ENCODE assay signal across 8 cellular contexts in the genomic region with DNA sequence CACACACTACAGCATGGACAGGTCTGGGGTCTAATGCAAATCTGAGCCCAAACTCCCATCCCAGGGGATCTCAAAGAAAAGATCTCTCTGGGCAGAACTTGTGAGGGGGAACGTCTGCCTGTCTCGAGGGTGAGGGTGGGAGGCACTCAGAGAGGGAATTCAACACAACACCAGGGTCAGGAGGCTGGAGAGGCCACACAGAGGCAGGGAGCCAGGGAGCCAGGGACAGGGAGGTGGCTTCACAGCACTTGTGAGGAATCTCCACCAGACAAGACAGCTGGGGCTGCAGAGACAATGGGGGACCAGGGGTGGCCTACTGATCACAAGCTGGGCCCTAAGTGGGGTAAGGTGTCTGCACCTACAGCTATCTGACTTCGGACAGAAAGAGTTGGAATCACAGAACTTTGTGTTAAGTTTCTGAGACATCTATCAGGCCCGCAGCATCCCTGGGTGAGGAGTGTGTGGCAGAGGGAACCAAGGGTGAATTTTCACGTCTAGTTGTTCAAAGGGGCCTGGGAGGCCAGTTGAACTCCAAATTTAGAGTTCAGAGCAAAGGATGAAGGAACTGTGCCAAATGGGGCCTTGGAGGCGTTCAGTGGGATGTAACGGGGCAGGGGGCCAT. TPM values are rescaled to one million over a fixed set of nuclear protein-coding genes. Genes with fewer than 3 reads are reported as not detected.
A peak's percentile ranks its signal among the peaks of the same experiment; 100 is the strongest.
DNase-seq lines count a peak whose midpoint lies in the region; ATAC-seq, FAIRE-seq and TF ChIP-seq lines count a peak whose summit lies in the region.

No MANE protein-coding gene starts in this region.

- peaks cover 21% of the 10 kb centered on the region for H3K36me3 Mint-ChIP-seq in T-helper 2 cell treated with Interferon-gamma antibody and Interleukin-4, amounts not matched to agents 5 μg/mL and 100 μg/mL, for 36 hours (ENCODE audit: low read depth)
- peaks cover 12% of the 10 kb centered on the region for H3K36me3 Mint-ChIP-seq in activated naive CD8-positive, alpha-beta T cell treated with anti-CD3 and anti-CD28 coated beads, Interleukin-2, amount 10 ng/mL, durations not matched to agents 7 days and 5 days

- no peaks in the 10 kb centered on the region for H3K27me3 Mint-ChIP-seq in T-helper 2 cell treated with Interferon-gamma antibody and Interleukin-4, amounts not matched to agents 5 μg/mL and 100 μg/mL, for 36 hours (ENCODE audit: low read depth)
- no peaks in the 10 kb centered on the region for H3K27me3 Mint-ChIP-seq in activated naive CD8-positive, alpha-beta T cell treated with anti-CD3 and anti-CD28 coated beads, Interleukin-2, amount 10 ng/mL, durations not matched to agents 7 days and 5 days

- no peak for FAIRE-seq in kidney (lab: Jason Lieb, UNC)

- intact Hi-C loops in kidney (cut with DNase I), result no loop called here

- H3K27ac ChIP-seq in kidney (ENCODE audit: low read depth in 2 of 2, low read length in 2 of 2), result no peak overlapping the region
- H3K27ac ChIP-seq in substantia nigra (ENCODE audit: low read depth, low read length, poor library complexity, severe bottlenecking), result peak overlapping the region; percentile 51

- peak overlapping the region; percentile 55 to 73 for H3K9ac ChIP-seq in kidney (ENCODE audit: low read length in 2 of 2)

- H3K4me1 ChIP-seq in kidney (ENCODE audit: control insufficient read depth in 1 of 2, insufficient read depth in 1 of 2, low read depth in 1 of 2, low read length in 2 of 2), result peaks cover 5 to 16% of the 10 kb centered on the region in 2 donors

- no peak for TF ChIP-seq CTCF in kidney (IDR thresholded peaks at IDR 0.05; ENCODE audit: borderline replicate concordance, extremely low read depth, insufficient read depth)

- peaks cover 24% of the 10 kb centered on the region for H3K4me1 Mint-ChIP-seq in T-helper 2 cell treated with Interferon-gamma antibody and Interleukin-4, amounts not matched to agents 5 μg/mL and 100 μg/mL, for 36 hours (ENCODE audit: low read depth)
- H3K4me1 Mint-ChIP-seq in activated naive CD8-positive, alpha-beta T cell treated with anti-CD3 and anti-CD28 coated beads, Interleukin-2, amount 10 ng/mL, durations not matched to agents 7 days and 5 days, result peaks cover 24% of the 10 kb centered on the region

- ATAC-seq in activated naive CD8-positive, alpha-beta T cell treated with anti-CD3 and anti-CD28 coated beads, Interleukin-2, amount 10 ng/mL, durations not matched to agents 7 days and 5 days (ENCODE audit: low read depth), result no peak
- ATAC-seq in GM18519 (IDR thresholded peaks at IDR 0.05; ENCODE audit: low FRiP score, unreplicated experiment), result no peak

- H3K4me3 ChIP-seq in kidney (ENCODE audit: low read length in 2 of 2), result peak overlapping the region; percentile 78 to 85

- DNase-seq in T-helper 2 cell treated with Interferon-gamma antibody and Interleukin-4, amounts not matched to agents 5 μg/mL and 100 μg/mL, for 36 hours (ENCODE audit: low spot score), result no peak
- DNase-seq in T-helper 2 cell (no peak), kidney (no peak), substantia nigra (lab: John Stamatoyannopoulos, UW) (no peak), NCI-H2171 treated with DMSO at 0.1 percent for 48 hours (lab: John Stamatoyannopoulos, UW) (no peak), amygdala (lab: John Stamatoyannopoulos, UW) (no peak)
- no peak for DNase-seq in activated naive CD8-positive, alpha-beta T cell treated with anti-CD3 and anti-CD28 coated beads, Interleukin-2, amount 10 ng/mL, durations not matched to agents 7 days and 5 days

- POLR2A ChIA-PET in activated naive CD8-positive, alpha-beta T cell treated with anti-CD3 and anti-CD28 coated beads, Interleukin-2, amount 10 ng/mL, durations not matched to agents 7 days and 5 days (lab: Charles Lee), result interaction anchor here (1.2 to 4.0 kb wide), 2 partner anchors 12 to 99 kb away, joined by 3 to 32 read pairs; a partner anchor contains a TSS

- H3K36me3 ChIP-seq in kidney (ENCODE audit: control insufficient read depth in 1 of 2, insufficient read depth in 2 of 2, low read length in 2 of 2), result peaks cover 2 to 10% of the 10 kb centered on the region in 2 donors

- peak overlapping the region; percentile 94 for H3K27ac Mint-ChIP-seq in T-helper 2 cell treated with Interferon-gamma antibody and Interleukin-4, amounts not matched to agents 5 μg/mL and 100 μg/mL, for 36 hours
- H3K27ac Mint-ChIP-seq in activated naive CD8-positive, alpha-beta T cell treated with anti-CD3 and anti-CD28 coated beads, Interleukin-2, amount 10 ng/mL, durations not matched to agents 7 days and 5 days, result peak overlapping the region; percentile 95

- no peaks in the 10 kb centered on the region for H3K9me3 Mint-ChIP-seq in T-helper 2 cell treated with Interferon-gamma antibody and Interleukin-4, amounts not matched to agents 5 μg/mL and 100 μg/mL, for 36 hours
- no peaks in the 10 kb centered on the region for H3K9me3 Mint-ChIP-seq in activated naive CD8-positive, alpha-beta T cell treated with anti-CD3 and anti-CD28 coated beads, Interleukin-2, amount 10 ng/mL, durations not matched to agents 7 days and 5 days

- no peaks in the 10 kb centered on the region for H3K9me3 ChIP-seq in kidney (ENCODE audit: control insufficient read depth in 1 of 2, low read length in 2 of 2)

- peak overlapping the region; percentile 95 for H3K4me3 Mint-ChIP-seq in T-helper 2 cell treated with Interferon-gamma antibody and Interleukin-4, amounts not matched to agents 5 μg/mL and 100 μg/mL, for 36 hours
- peak overlapping the region; percentile 98 for H3K4me3 Mint-ChIP-seq in activated naive CD8-positive, alpha-beta T cell treated with anti-CD3 and anti-CD28 coated beads, Interleukin-2, amount 10 ng/mL, durations not matched to agents 7 days and 5 days

RNA-seq across cellular contexts. Expression of a gene that starts 12.7 kb away (rescaled TPM):
- total RNA-seq in activated naive CD8-positive, alpha-beta T cell treated with anti-CD3 and anti-CD28 coated beads, Interleukin-2, amount 10 ng/mL, durations not matched to agents 7 days and 5 days, result 100 to 1,000 TPM; 146 to 149 TPM
- 122 TPM for total RNA-seq in kidney
- 44.3 TPM for polyA plus RNA-seq in kidney (ENCODE audit: insufficient read depth, low read depth, low replicate concordance)

RNA-seq across cellular contexts. Expression of a gene that starts 18.2 kb away (rescaled TPM):
- total RNA-seq in activated naive CD8-positive, alpha-beta T cell treated with anti-CD3 and anti-CD28 coated beads, Interleukin-2, amount 10 ng/mL, durations not matched to agents 7 days and 5 days, result 10 to 100 TPM; 28.4 to 29.3 TPM
- total RNA-seq in kidney, result 37.1 TPM
- 15.4 TPM for polyA plus RNA-seq in kidney (ENCODE audit: insufficient read depth, low read depth, low replicate concordance)

RNA-seq across cellular contexts. Expression of a gene that starts 32.8 kb away (rescaled TPM):
- 100 to 1,000 TPM; 168 to 172 TPM for total RNA-seq in activated naive CD8-positive, alpha-beta T cell treated with anti-CD3 and anti-CD28 coated beads, Interleukin-2, amount 10 ng/mL, durations not matched to agents 7 days and 5 days
- 12.1 TPM for total RNA-seq in kidney
- polyA plus RNA-seq in kidney (ENCODE audit: insufficient read depth, low read depth, low replicate concordance), result 1.5 TPM

RNA-seq across cellular contexts. Expression of a gene that starts 47.8 kb away (rescaled TPM):
- total RNA-seq in activated naive CD8-positive, alpha-beta T cell treated with anti-CD3 and anti-CD28 coated beads, Interleukin-2, amount 10 ng/mL, durations not matched to agents 7 days and 5 days, result under 1 TPM; 0.19 to 0.40 TPM
- not detected for total RNA-seq in kidney
- polyA plus RNA-seq in kidney (ENCODE audit: insufficient read depth, low read depth, low replicate concordance), result not detected

RNA-seq across cellular contexts. Expression of a gene that starts 51.9 kb away (rescaled TPM):
- total RNA-seq in activated naive CD8-positive, alpha-beta T cell treated with anti-CD3 and anti-CD28 coated beads, Interleukin-2, amount 10 ng/mL, durations not matched to agents 7 days and 5 days, result 10 to 100 TPM; 57.4 to 59.1 TPM
- total RNA-seq in kidney, result 60.2 TPM
- polyA plus RNA-seq in kidney (ENCODE audit: insufficient read depth, low read depth, low replicate concordance), result 11.5 TPM

Comparison
In these comparisons a context has a peak if more than half of its experiments do, and no peak if none do; other contexts are left out.
1. RNA of a gene that starts 32.8 kb away (total RNA-seq): 168 to 172 TPM in activated naive CD8-positive, alpha-beta T cell treated with anti-CD3 and anti-CD28 coated beads, Interleukin-2, amount 10 ng/mL, durations not matched to agents 7 days and 5 days; 12.1 TPM in kidney (single experiment); every median in the first group is over 10 times any median in the second.